In the genomic region with DNA sequence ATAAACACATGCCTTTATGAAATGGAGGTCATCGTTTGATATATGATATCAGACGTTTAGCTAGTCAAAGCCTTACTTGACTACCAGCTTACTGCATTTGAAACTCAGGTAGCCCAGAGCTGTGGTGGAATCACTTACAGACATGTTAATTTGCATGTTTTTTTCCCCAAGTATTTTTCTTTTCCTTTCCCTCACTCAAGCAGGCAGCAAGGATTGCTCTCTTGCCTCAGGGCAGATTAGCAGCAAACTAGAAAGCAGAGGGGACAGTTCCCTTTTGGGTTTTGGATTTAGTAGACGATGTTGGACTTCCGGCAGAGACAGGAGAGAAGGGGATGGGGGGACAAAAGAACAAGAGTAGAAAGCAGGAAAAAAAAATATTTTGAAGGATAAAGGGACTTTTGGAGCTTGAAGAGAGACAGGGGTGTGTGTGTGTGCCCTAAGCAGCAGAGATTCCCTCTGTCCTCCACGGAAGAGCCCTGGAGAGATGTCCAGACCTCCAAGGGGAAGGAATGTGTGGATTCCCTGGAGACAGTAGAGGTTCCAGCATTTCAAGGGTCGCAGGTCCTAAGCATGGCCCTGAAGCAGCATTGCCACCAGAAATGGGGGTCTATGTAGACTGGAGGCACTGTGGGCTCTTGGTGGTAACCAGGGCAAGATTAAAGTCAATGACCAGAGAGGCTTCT, we compare ENCODE assay signal across 1 cellular context.
TF ChIP-seq lines count a peak whose summit lies in the region.

No MANE protein-coding gene starts in this region.

TF ChIP-seq in H1, 55 proteins besides CTCF, POLR2A, EP300 and RAD21:
- TF ChIP-seq MAFK (IDR thresholded peaks at IDR 0.05; ENCODE audit: low read depth, low read length) (no peak), ASH2L (IDR thresholded peaks at IDR 0.05; ENCODE audit: low read length) (no peak), CTBP2 (IDR thresholded peaks at IDR 0.05; ENCODE audit: borderline replicate concordance, insufficient read depth, insufficient read length, low read length) (no peak), KDM5A (IDR thresholded peaks at IDR 0.05; ENCODE audit: low read length) (no peak), TEAD4 (IDR thresholded peaks at IDR 0.05; ENCODE audit: low read depth, low read length) (no peak), CEBPB (IDR thresholded peaks at IDR 0.05; ENCODE audit: low read depth, low read length) (no peak)
- TF ChIP-seq, protein P1, sequence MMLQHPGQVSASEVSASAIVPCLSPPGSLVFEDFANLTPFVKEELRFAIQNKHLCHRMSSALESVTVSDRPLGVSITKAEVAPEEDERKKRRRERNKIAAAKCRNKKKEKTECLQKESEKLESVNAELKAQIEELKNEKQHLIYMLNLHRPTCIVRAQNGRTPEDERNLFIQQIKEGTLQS (IDR thresholded peaks at IDR 0.05; ENCODE audit: insufficient read depth, low read depth, low read length): no peak
